8 cellular contexts compared by ENCODE assay signal in genomic region chr19:46265217-46265828, GRCh38. TPM values are rescaled to one million over a fixed set of nuclear protein-coding genes. Genes with fewer than 3 reads are reported as not detected.
DNase-seq lines count a peak whose midpoint lies in the region; ATAC-seq and TF ChIP-seq lines count a peak whose summit lies in the region.

No MANE protein-coding gene starts in this region.

- H3K27ac ChIP-seq in lower lobe of right lung: no peak overlapping the region

- TF ChIP-seq CTCF in HFFc6 (IDR thresholded peaks at IDR 0.05) (peak; percentile 94), lower lobe of right lung (IDR thresholded peaks at IDR 0.05) (peak; percentile 90)

- H3K9me3 ChIP-seq in lower lobe of right lung: no peaks in the 10 kb centered on the region

- no peak overlapping the region for H3K4me3 ChIP-seq in lower lobe of right lung

- H3K27me3 Mint-ChIP-seq in HFFc6 (ENCODE audit: insufficient read depth): peaks cover 49% of the 10 kb centered on the region

- DNase-seq in CD1c-positive myeloid dendritic cell (ENCODE audit: extremely low spot score) (peak; percentile 83), HFFc6 (peak; percentile 64), NCI-H748 treated with DMSO at 0.1 percent for 48 hours (lab: John Stamatoyannopoulos, UW) (peak; percentile 84), dermis microvascular lymphatic vessel endothelial cell (ENCODE audit: low read depth in 2 of 2) (peak; percentile 74 to 75), lower lobe of right lung (no peak)
- DNase-seq in activated CD4-positive, alpha-beta T cell treated with anti-CD3 and anti-CD28 coated beads, Interleukin-2, amount 50 U/mL, for 4 hours: peak; percentile 50 to 61
- DNase-seq in stimulated activated CD8-positive, alpha-beta memory T cell treated with anti-CD3 and anti-CD28 coated beads, Interleukin-12 subunit alpha, Interleukin-12 subunit beta, amount 100 ng/mL, for 4 hours (ENCODE audit: low read depth): peak; percentile 24

- ATAC-seq in lower lobe of right lung: peak; percentile 84 to 90
- no peak for ATAC-seq in HG03521 (IDR thresholded peaks at IDR 0.05; ENCODE audit: unreplicated experiment)

- peaks cover 8% of the 10 kb centered on the region for H3K4me1 Mint-ChIP-seq in HFFc6 (ENCODE audit: low read depth)

- no peaks in the 10 kb centered on the region for H3K9me3 Mint-ChIP-seq in HFFc6

- H3K27ac Mint-ChIP-seq in HFFc6: no peak overlapping the region

- H3K36me3 ChIP-seq in lower lobe of right lung: no peaks in the 10 kb centered on the region

- no peak overlapping the region for H3K4me3 Mint-ChIP-seq in HFFc6

- H3K27me3 ChIP-seq in lower lobe of right lung (ENCODE audit: low read depth): peaks cover 16% of the 10 kb centered on the region

- no peaks in the 10 kb centered on the region for H3K36me3 Mint-ChIP-seq in HFFc6 (ENCODE audit: low read depth)

- H3K4me1 ChIP-seq in lower lobe of right lung: no peaks in the 10 kb centered on the region

- intact Hi-C loops in lower lobe of right lung (cut with DNase I): loop anchor here (5.0 kb wide), 1 partner anchor 238 kb away; no protein-coding TSS in a partner anchor

RNA-seq across cellular contexts. Expression of gene HIF3A, which starts 31.5 kb away (rescaled TPM):
- total RNA-seq in HFFc6 (2021; fragmentation: NEBNext Ultra II Directional; extraction: Animal tissue kit (Norgen Biotek cat#: 25700)): 1 to 10 TPM in 4 of 6 experiments, under 1 TPM in 2; 0.14 to 3.3 (median 2.1) TPM
- total RNA-seq in dermis microvascular lymphatic vessel endothelial cell (11.9 and 14.8 TPM in 2 replicates), lower lobe of right lung (64.1 TPM)

RNA-seq across cellular contexts. Expression of gene IGFL1, which starts 35.8 kb away (rescaled TPM):
- total RNA-seq in HFFc6 (2021; fragmentation: NEBNext Ultra II Directional; extraction: Animal tissue kit (Norgen Biotek cat#: 25700)): not detected
- total RNA-seq in dermis microvascular lymphatic vessel endothelial cell: not detected in 2 replicates
- total RNA-seq in lower lobe of right lung: not detected
